10 cellular contexts compared by ENCODE assay signal in genomic region chr17:57600092-57600491, GRCh38.
DNase-seq lines count a peak whose midpoint lies in the region; ATAC-seq, FAIRE-seq and TF ChIP-seq lines count a peak whose summit lies in the region.
"Had no signal": no experiment of that assay in that cellular context is flagged by ENCODE, and none has a peak within 500 bp of the region (broad histone marks: within the 10 kb centered on the region; RNA-seq: fewer than 3 reads in every experiment).

No MANE protein-coding gene starts in this region.

- in situ Hi-C loops in GM12878 (cut with MboI) = no loop called here

- H3K4me2 ChIP-seq in SU-DHL-6 (ENCODE audit: low read depth, low read length, poor library complexity, severe bottlenecking) (no peak overlapping the region), GM12878 (ENCODE audit: control insufficient read depth, insufficient read depth) (no peak overlapping the region)

- TF ChIP-seq RAD21 in GM12878 (IDR thresholded peaks at IDR 0.05; ENCODE audit: insufficient read depth, low read depth, low read length) = no peak

- DNase-seq in activated gamma-delta T cell treated with Interleukin-2 at 50 U/mL for 16 hours (peak; percentile 55), activated gamma-delta T cell (lab: John Stamatoyannopoulos, UW) (no peak), GM12878 (ENCODE audit: low read depth, low spot score) (no peak), esophagus muscularis mucosa (ENCODE audit: extremely low spot score) (no peak), RKO (ENCODE audit: low spot score) (no peak), posterior cingulate gyrus (no peak)
- DNase-seq: NCI-H1694 treated with DMSO at 0.1 percent for 48 hours had no signal

- H2AFZ ChIP-seq in SU-DHL-6 (ENCODE audit: low read depth, low read length, severe bottlenecking) = no peak overlapping the region
- no peak overlapping the region for H2AFZ ChIP-seq in GM12878 (ENCODE audit: control insufficient read depth, low read depth, low read length)

- peaks cover 16% of the 10 kb centered on the region for H3K36me3 Mint-ChIP-seq in stimulated activated memory B cell treated with anti-CD40 and anti-IgM and Interleukin-4, amounts not matched to agents 10 μg/mL and 1 μg/mL and 100 μg/mL, for 72 hours

- POLR2A ChIA-PET in GM12878 (lab: Charles Lee) = interaction anchor here (0.5 to 0.9 kb wide), 2 partner anchors 78 to 342 kb away, joined by 4 to 7 read pairs; no protein-coding TSS in a partner anchor

- no peaks in the 10 kb centered on the region for H3K9me3 ChIP-seq in SU-DHL-6 (ENCODE audit: insufficient read depth, low read length)
- no peaks in the 10 kb centered on the region; the same call in 2 of the 3 replicates for H3K9me3 ChIP-seq in GM12878 (replicated peaks; ENCODE audit: control insufficient read depth, insufficient read depth, low read length)
- H3K9me3 ChIP-seq in esophagus muscularis mucosa = peaks cover 0 to 5% (median 0%) of the 10 kb centered on the region in 4 donors

- TF ChIP-seq EP300 in GM12878 (IDR thresholded peaks at IDR 0.05; ENCODE audit: borderline replicate concordance in 1 of 2, control insufficient read depth in 1 of 2, low read depth in 2 of 2, low read length in 2 of 2) = no peak
- no peak for TF ChIP-seq EP300 in esophagus muscularis mucosa (IDR thresholded peaks at IDR 0.05)

- H3K4me1 Mint-ChIP-seq in stimulated activated memory B cell treated with anti-CD40 and anti-IgM and Interleukin-4, amounts not matched to agents 10 μg/mL and 1 μg/mL and 100 μg/mL, for 72 hours = peaks cover 50% of the 10 kb centered on the region

- ATAC-seq in GM12878 = no peak
- ATAC-seq in stimulated activated memory B cell treated with anti-CD40 and anti-IgM and Interleukin-4, amounts not matched to agents 10 μg/mL and 1 μg/mL and 100 μg/mL, for 72 hours = no peak

- TF ChIP-seq POLR2A in GM12878 (IDR thresholded peaks at IDR 0.05; ENCODE audit: low read depth, low read length) (no peak), esophagus muscularis mucosa (IDR thresholded peaks at IDR 0.05; ENCODE audit: low read depth) (no peak)

- H3K4me1 ChIP-seq in GM12878 (ENCODE audit: control insufficient read depth, insufficient read depth, low read length) = peaks cover 39% of the 10 kb centered on the region
- H3K4me1 ChIP-seq in esophagus muscularis mucosa = peaks cover 17 to 27% (median 21%) of the 10 kb centered on the region in 4 donors

- no peak overlapping the region for H3K4me3 Mint-ChIP-seq in stimulated activated memory B cell treated with anti-CD40 and anti-IgM and Interleukin-4, amounts not matched to agents 10 μg/mL and 1 μg/mL and 100 μg/mL, for 72 hours
- H3K4me3 Mint-ChIP-seq: neural crest cell had no signal

- no peak for FAIRE-seq in GM12878 (lab: Jason Lieb, UNC)

- no peak for TF ChIP-seq CTCF in SU-DHL-6 (IDR thresholded peaks at IDR 0.05; ENCODE audit: insufficient read depth, low read length, poor library complexity, severe bottlenecking)
- no peak for TF ChIP-seq CTCF in GM12878 (IDR thresholded peaks at IDR 0.05 in 2 of 3, conservative IDR thresholded peaks at IDR 0.05 in 1 of 3; ENCODE audit: control insufficient read depth in 2 of 3, extremely low read depth in 1 of 3, insufficient read depth in 1 of 3, low read depth in 3 of 3, low read length in 3 of 3)
- no peak for TF ChIP-seq CTCF in esophagus muscularis mucosa (IDR thresholded peaks at IDR 0.05)

- H3F3A ChIP-seq in SU-DHL-6 (ENCODE audit: insufficient read depth) = peaks cover 19% of the 10 kb centered on the region

- H3K27me3 ChIP-seq in SU-DHL-6 (ENCODE audit: low read length) = no peaks in the 10 kb centered on the region
- no peaks in the 10 kb centered on the region for H3K27me3 ChIP-seq in GM12878 (replicated peaks in 1 of 2; ENCODE audit: control insufficient read depth in 2 of 2, insufficient read depth in 2 of 2, low read length in 1 of 2)
- H3K27me3 ChIP-seq in esophagus muscularis mucosa = no peaks in the 10 kb centered on the region

- SMC1A ChIA-PET in GM12878 (lab: Charles Lee; ENCODE audit: uncharacterized antibody, unreplicated experiment) = interaction anchor here (0.8 to 1.9 kb wide), 10 partner anchors 10 to 356 kb away, joined by 3 to 8 read pairs (median 4); no protein-coding TSS in a partner anchor

- H3K9ac ChIP-seq in SU-DHL-6 (ENCODE audit: low read length) = no peak overlapping the region
- no peak overlapping the region for H3K9ac ChIP-seq in GM12878 (ENCODE audit: control insufficient read depth, insufficient read depth, low read length)

- WGBS in GM12878 (ENCODE audit: insufficient coverage, insufficient replicate concordance, low lambda C conversion rate, missing lambda C conversion rate) = 94% methylated on average over 1 of the region's 1 CpG
- WGBS in esophagus muscularis mucosa = 82% methylated on average over 1 of the region's 1 CpG

- H3K27ac ChIP-seq in SU-DHL-6 (ENCODE audit: low read depth, low read length) (peak overlapping the region; percentile 49), GM12878 (ENCODE audit: control insufficient read depth, insufficient read depth) (no peak overlapping the region; the same call in 1 of the 2 replicates), esophagus muscularis mucosa (replicated peaks in 1 of 4) (no peak overlapping the region)

- peak overlapping the region; percentile 87 for H3K27ac Mint-ChIP-seq in stimulated activated memory B cell treated with anti-CD40 and anti-IgM and Interleukin-4, amounts not matched to agents 10 μg/mL and 1 μg/mL and 100 μg/mL, for 72 hours

- intact Hi-C loops in GM12878 (cut with micrococcal nuclease; ENCODE audit: unreplicated experiment) (no loop called here), esophagus muscularis mucosa (cut with DNase I) (no loop called here), posterior cingulate gyrus (cut with DNase I) (no loop called here)

- H3K36me3 ChIP-seq in SU-DHL-6 (ENCODE audit: low read length) = no peaks in the 10 kb centered on the region
- H3K36me3 ChIP-seq in GM12878 (ENCODE audit: control insufficient read depth in 2 of 2, insufficient read depth in 2 of 2, low read length in 1 of 2) = peaks cover 12 to 13% of the 10 kb centered on the region in 2 experiments; a peak in 3 of 4 replicates
- peaks cover 0 to 7% (median 0%) of the 10 kb centered on the region in 4 donors for H3K36me3 ChIP-seq in esophagus muscularis mucosa

- H4K20me1 ChIP-seq in SU-DHL-6 (ENCODE audit: low read depth, low read length) (no peaks in the 10 kb centered on the region), GM12878 (ENCODE audit: control insufficient read depth, insufficient read depth) (no peaks in the 10 kb centered on the region)

- no peak overlapping the region for H3K4me3 ChIP-seq in SU-DHL-6 (ENCODE audit: insufficient read depth, low read length, poor library complexity, severe bottlenecking)
- no peak overlapping the region for H3K4me3 ChIP-seq in GM12878
- no peak overlapping the region for H3K4me3 ChIP-seq in esophagus muscularis mucosa

- no peaks in the 10 kb centered on the region for H3K27me3 Mint-ChIP-seq in stimulated activated memory B cell treated with anti-CD40 and anti-IgM and Interleukin-4, amounts not matched to agents 10 μg/mL and 1 μg/mL and 100 μg/mL, for 72 hours

- RAD21 ChIA-PET in GM12878 (lab: Charles Lee; ENCODE audit: unreplicated experiment) = interaction anchor here (1.1 to 3.5 kb wide), 3 partner anchors 8 to 72 kb away, joined by 3 to 18 read pairs (median 3); no protein-coding TSS in a partner anchor

- TSS peak; percentile 13 for BruUV-seq in GM12878 (replicated peaks; lab: Mats Ljungman, UMichigan)

- CTCF ChIA-PET in GM12878 (lab: Yijun Ruan, JAX) = interaction anchor here (0.9 to 5.3 kb wide), 7 partner anchors 10 to 357 kb away, joined by 3 to 58 read pairs (median 4); no protein-coding TSS in a partner anchor

- H3K79me2 ChIP-seq in SU-DHL-6 (ENCODE audit: insufficient read depth, low read length) (no peaks in the 10 kb centered on the region), GM12878 (ENCODE audit: control insufficient read depth, insufficient read depth, low read length) (no peaks in the 10 kb centered on the region)

- H3K9me3 Mint-ChIP-seq in stimulated activated memory B cell treated with anti-CD40 and anti-IgM and Interleukin-4, amounts not matched to agents 10 μg/mL and 1 μg/mL and 100 μg/mL, for 72 hours = no peaks in the 10 kb centered on the region

- H3K9me2 ChIP-seq in SU-DHL-6 (replicated peaks; ENCODE audit: insufficient read depth, low read length) = no peaks in the 10 kb centered on the region

TF ChIP-seq in GM12878, 131 proteins besides CTCF, POLR2A, EP300 and RAD21:
- TF ChIP-seq GATAD2B (conservative IDR thresholded peaks at IDR 0.05; ENCODE audit: low read depth) (no peak), NFXL1 (IDR thresholded peaks at IDR 0.05; ENCODE audit: borderline replicate concordance) (no peak), RBBP5 (conservative IDR thresholded peaks at IDR 0.05) (no peak), NRF1 (conservative IDR thresholded peaks at IDR 0.05; ENCODE audit: low read depth, low read length) (no peak), HDGF (IDR thresholded peaks at IDR 0.05) (no peak), BCL11A (IDR thresholded peaks at IDR 0.05; ENCODE audit: low read depth, low read length) (no peak), NFYA (IDR thresholded peaks at IDR 0.05; ENCODE audit: borderline replicate concordance, low read depth, low read length) (no peak), ZBTB4 (CRISPR knock-in tag; IDR thresholded peaks at IDR 0.05) (no peak)
TF ChIP-seq in GM12878: peak in this region for 0.
